In genomic region chr10:126135177-126135576, GRCh38 we compare ENCODE assay signal across 13 cellular contexts.
DNase-seq lines count a peak whose midpoint lies in the region; ATAC-seq, FAIRE-seq and TF ChIP-seq lines count a peak whose summit lies in the region.
"Had no signal": no experiment of that assay in that cellular context is flagged by ENCODE, and none has a peak within 500 bp of the region (broad histone marks: within the 10 kb centered on the region; RNA-seq: fewer than 3 reads in every experiment).

No MANE protein-coding gene starts in this region.

- H3K36me3 ChIP-seq in BE2C (no peaks in the 10 kb centered on the region), astrocyte (ENCODE audit: insufficient read depth, low read length) (peaks cover 11% of the 10 kb centered on the region)
- H3K36me3 ChIP-seq: esophagus squamous epithelium had no signal

- no peak overlapping the region for H2AFZ ChIP-seq in astrocyte (ENCODE audit: low read depth, low read length)

- H3K4me1 Mint-ChIP-seq in HFFc6 (ENCODE audit: low read depth), result peaks cover 23% of the 10 kb centered on the region
- H3K4me1 Mint-ChIP-seq in astrocyte (ENCODE audit: low read depth, unreplicated experiment), result peaks cover 15% of the 10 kb centered on the region

- TF ChIP-seq CTCF in BE2C (IDR thresholded peaks at IDR 0.05; ENCODE audit: low read depth, low read length), result peak; percentile 45
- peak; percentile 45 for TF ChIP-seq CTCF in HFFc6 (IDR thresholded peaks at IDR 0.05)
- TF ChIP-seq CTCF in astrocyte (IDR thresholded peaks at IDR 0.05; ENCODE audit: insufficient read depth, low read depth, low read length), result no peak

- H3K4me1 ChIP-seq in BE2C, result peaks cover 5% of the 10 kb centered on the region; the same call in 1 of the 2 replicates
- peaks cover 17% of the 10 kb centered on the region for H3K4me1 ChIP-seq in astrocyte (ENCODE audit: insufficient read depth, low read length)
- H3K4me1 ChIP-seq: esophagus squamous epithelium had no signal

- H3K4me3 ChIP-seq in BE2C (ENCODE audit: low read depth, low read length) (no peak overlapping the region), astrocyte (ENCODE audit: insufficient read depth, low read depth, low read length) (no peak overlapping the region)
- H3K4me3 ChIP-seq: esophagus squamous epithelium had no signal

- no peak overlapping the region for H3K4me2 ChIP-seq in astrocyte (ENCODE audit: low read length)

- H3K27me3 ChIP-seq in BE2C, result no peaks in the 10 kb centered on the region
- H3K27me3 ChIP-seq in astrocyte (ENCODE audit: insufficient read depth, low read length), result no peaks in the 10 kb centered on the region
- H3K27me3 ChIP-seq: esophagus squamous epithelium had no signal

- H3K27ac ChIP-seq in astrocyte (ENCODE audit: low read depth, low read length), result peak overlapping the region; percentile 62
- H3K27ac ChIP-seq: esophagus squamous epithelium had no signal

- peaks cover 4% of the 10 kb centered on the region; the same call in 1 of the 2 replicates for H3K36me3 Mint-ChIP-seq in HFFc6 (ENCODE audit: low read depth)
- peaks cover 23% of the 10 kb centered on the region for H3K36me3 Mint-ChIP-seq in astrocyte (ENCODE audit: low read depth, unreplicated experiment)
- H3K36me3 Mint-ChIP-seq: CD8-positive, alpha-beta memory T cell had no signal

- FAIRE-seq in astrocyte (lab: Jason Lieb, UNC), result no peak

- peak overlapping the region; percentile 47 for H3K9ac ChIP-seq in astrocyte (ENCODE audit: low read length)

- no peaks in the 10 kb centered on the region for H4K20me1 ChIP-seq in astrocyte (ENCODE audit: insufficient read depth, low read length)

- no peaks in the 10 kb centered on the region; the same call in 1 of the 2 replicates for H3K27me3 Mint-ChIP-seq in HFFc6 (ENCODE audit: insufficient read depth)
- H3K27me3 Mint-ChIP-seq in astrocyte (ENCODE audit: low read depth, unreplicated experiment), result no peaks in the 10 kb centered on the region
- H3K27me3 Mint-ChIP-seq: stimulated activated naive CD8-positive, alpha-beta T cell treated with anti-CD3 and anti-CD28 coated beads, Interleukin-15, Interleukin-2, amounts not matched to agents 100 ng/mL and 50 ng/mL, for 24 hours had no signal

- H3K9me3 Mint-ChIP-seq in HFFc6 (no peaks in the 10 kb centered on the region), astrocyte (ENCODE audit: unreplicated experiment) (no peaks in the 10 kb centered on the region)
- H3K9me3 Mint-ChIP-seq: activated T-helper 2 cell treated with anti-CD3 and anti-CD28 coated beads, Interferon-gamma antibody, Interleukin-2, Interleukin-4, amounts not matched to agents 10 μg/mL and 5 μg/mL and 100 μg/mL, durations not matched to agents 14 hours and 24 hours and 36 hours; stimulated activated naive CD8-positive, alpha-beta T cell treated with anti-CD3 and anti-CD28 coated beads, Interleukin-15, Interleukin-2, amounts not matched to agents 100 ng/mL and 50 ng/mL, for 24 hours had no signal

- H3K4me3 Mint-ChIP-seq in HFFc6 (no peak overlapping the region), astrocyte (ENCODE audit: unreplicated experiment) (no peak overlapping the region)
- H3K4me3 Mint-ChIP-seq: stimulated activated naive CD8-positive, alpha-beta T cell treated with anti-CD3 and anti-CD28 coated beads, Interleukin-15, Interleukin-2, amounts not matched to agents 100 ng/mL and 50 ng/mL, for 24 hours had no signal

- DNase-seq in BE2C, result peak; percentile 34
- DNase-seq in HFFc6, result no peak
- DNase-seq in astrocyte (ENCODE audit: low read depth), result no peak
- peak; percentile 38 for DNase-seq in islet precursor cell
- DNase-seq in NCI-H526 treated with DMSO at 0.1 percent for 48 hours (lab: John Stamatoyannopoulos, UW), result no peak
- no peak for DNase-seq in DMS153 treated with DMSO at 0.1 percent for 48 hours (lab: John Stamatoyannopoulos, UW; ENCODE audit: unreplicated experiment)
- no peak for DNase-seq in NCI-H1417 (lab: John Stamatoyannopoulos, UW)
- DNase-seq: activated CD4-positive, alpha-beta T cell treated with anti-CD3 and anti-CD28 coated beads for 4 hours; CD8-positive, alpha-beta memory T cell; esophagus squamous epithelium had no signal

- H3K9me3 ChIP-seq in BE2C (no peaks in the 10 kb centered on the region), astrocyte (ENCODE audit: insufficient read depth, low read depth, low read length) (no peaks in the 10 kb centered on the region)
- H3K9me3 ChIP-seq: esophagus squamous epithelium had no signal

- H3K27ac Mint-ChIP-seq in HFFc6 (no peak overlapping the region), astrocyte (ENCODE audit: unreplicated experiment) (no peak overlapping the region)
- H3K27ac Mint-ChIP-seq: activated T-helper 2 cell treated with anti-CD3 and anti-CD28 coated beads, Interferon-gamma antibody, Interleukin-2, Interleukin-4, amounts not matched to agents 10 μg/mL and 5 μg/mL and 100 μg/mL, durations not matched to agents 14 hours and 24 hours and 36 hours; stimulated activated naive CD8-positive, alpha-beta T cell treated with anti-CD3 and anti-CD28 coated beads, Interleukin-15, Interleukin-2, amounts not matched to agents 100 ng/mL and 50 ng/mL, for 24 hours had no signal

- ATAC-seq in HG02885 (IDR thresholded peaks at IDR 0.05; ENCODE audit: poor library complexity, unreplicated experiment), result no peak

- H3K79me2 ChIP-seq in astrocyte (ENCODE audit: insufficient read depth, low read length), result peaks cover 9% of the 10 kb centered on the region

Comparison
In these comparisons a context has a peak if more than half of its experiments do, and no peak if none do; other contexts are left out.
1. DNase-seq: peak in BE2C (single experiment) and islet precursor cell (single experiment); none in HFFc6 (single experiment), astrocyte (single experiment), NCI-H526 treated with DMSO at 0.1 percent for 48 hours (single experiment), DMS153 treated with DMSO at 0.1 percent for 48 hours (single experiment) and NCI-H1417 (0 of 3).